Comparison of ENCODE assay signal across 10 cellular contexts in the genomic region with DNA sequence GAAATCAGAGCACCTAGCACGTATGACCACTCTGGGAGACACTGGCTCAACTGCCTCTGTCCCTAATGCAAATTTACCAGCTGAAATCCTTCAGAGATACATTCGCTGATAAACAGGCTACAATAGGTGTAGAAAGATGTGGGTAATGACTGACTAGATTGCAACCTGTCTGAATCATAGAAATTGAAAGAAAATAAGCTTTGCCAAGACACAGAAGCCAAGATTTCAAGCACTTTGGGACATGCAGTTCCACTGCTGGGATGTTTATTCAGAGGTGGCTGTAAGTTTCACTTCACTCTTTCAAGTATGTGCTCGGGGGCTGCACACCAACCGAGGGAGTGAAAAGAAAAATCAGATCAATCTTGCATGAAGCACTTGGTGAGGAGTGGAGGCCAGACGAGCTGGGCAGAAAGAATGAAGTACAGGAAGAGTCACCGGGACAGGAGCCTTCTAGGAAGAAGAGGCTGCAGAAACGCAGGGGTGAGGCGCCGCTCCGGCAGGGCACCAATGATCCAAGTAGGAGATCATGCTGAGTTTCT.
DNase-seq lines count a peak whose midpoint lies in the region; ATAC-seq, FAIRE-seq and TF ChIP-seq lines count a peak whose summit lies in the region.
"Had no signal": no experiment of that assay in that cellular context is flagged by ENCODE, and none has a peak within 500 bp of the region (broad histone marks: within the 10 kb centered on the region; RNA-seq: fewer than 3 reads in every experiment).

No MANE protein-coding gene starts in this region.

- H3K4me3 ChIP-seq in GM12878 (peak overlapping the region; percentile 31; the same call in 1 of the 2 replicates), subcutaneous abdominal adipose tissue (ENCODE audit: low read depth in 1 of 5, low read length in 5 of 5) (peak overlapping the region; percentile 27 to 81 (median 43))

- H3K9ac ChIP-seq in GM12878 (ENCODE audit: control insufficient read depth, insufficient read depth, low read length) (no peak overlapping the region; the same call in 1 of the 2 replicates), subcutaneous abdominal adipose tissue (ENCODE audit: low read length in 5 of 5) (peak overlapping the region in 2 of 5 donors; percentile 6 to 24)

- TF ChIP-seq POLR2A in GM12878 (IDR thresholded peaks at IDR 0.05; ENCODE audit: low read depth, low read length) = no peak

- TF ChIP-seq EP300 in GM12878 (IDR thresholded peaks at IDR 0.05; ENCODE audit: borderline replicate concordance in 1 of 2, control insufficient read depth in 1 of 2, low read depth in 2 of 2, low read length in 2 of 2) = no peak

- peak overlapping the region; percentile 39 for H3K27ac ChIP-seq in GM12878 (ENCODE audit: control insufficient read depth, insufficient read depth)
- no peak overlapping the region for H3K27ac ChIP-seq in subcutaneous abdominal adipose tissue (ENCODE audit: low read depth, low read length)
- H3K27ac ChIP-seq: 22Rv1 had no signal

- CTCF ChIA-PET in GM12878 (lab: Yijun Ruan, JAX) = interaction anchor here (0.8 to 6.2 kb wide), 9 partner anchors 10 to 591 kb away, joined by 3 to 32 read pairs (median 4); no protein-coding TSS in a partner anchor

- WGBS in GM12878 (ENCODE audit: insufficient coverage, insufficient replicate concordance, low lambda C conversion rate, missing lambda C conversion rate) = 8% methylated on average over 7 of the region's 10 CpGs

- in situ Hi-C loops in GM12878 (cut with MboI) = no loop called here

- H3K4me1 ChIP-seq in GM12878 (ENCODE audit: control insufficient read depth, insufficient read depth, low read length) (peaks cover 18% of the 10 kb centered on the region), subcutaneous abdominal adipose tissue (ENCODE audit: control insufficient read depth in 5 of 5, insufficient read depth in 5 of 5, low read length in 5 of 5) (peaks cover 0 to 24% (median 17%) of the 10 kb centered on the region in 5 donors)

- peak; percentile 27 for FAIRE-seq in GM12878 (lab: Jason Lieb, UNC)

- H3K27me3 ChIP-seq in GM12878 (replicated peaks in 1 of 2; ENCODE audit: control insufficient read depth in 2 of 2, insufficient read depth in 2 of 2, low read length in 1 of 2) (no peaks in the 10 kb centered on the region), subcutaneous abdominal adipose tissue (ENCODE audit: control insufficient read depth in 5 of 5, insufficient read depth in 4 of 5, low read length in 5 of 5) (no peaks in the 10 kb centered on the region)

- POLR2A ChIA-PET in GM12878 (lab: Charles Lee) = interaction anchor here (0.6 to 1.6 kb wide), 5 partner anchors 9 to 274 kb away, joined by 3 to 5 read pairs (median 4); no protein-coding TSS in a partner anchor

- no peaks in the 10 kb centered on the region for H4K20me1 ChIP-seq in GM12878 (ENCODE audit: control insufficient read depth, insufficient read depth)

- no peak for TF ChIP-seq CTCF in GM12878 (IDR thresholded peaks at IDR 0.05 in 2 of 3, conservative IDR thresholded peaks at IDR 0.05 in 1 of 3; ENCODE audit: control insufficient read depth in 2 of 3, extremely low read depth in 1 of 3, insufficient read depth in 1 of 3, low read depth in 3 of 3, low read length in 3 of 3)

- ATAC-seq in HG03045 (IDR thresholded peaks at IDR 0.05; ENCODE audit: unreplicated experiment) = peak; percentile 41
- peak; percentile 77 for ATAC-seq in GM12878
- no peak for ATAC-seq in HG02970 (IDR thresholded peaks at IDR 0.05; ENCODE audit: low FRiP score, unreplicated experiment)

- peak overlapping the region; percentile 37 for H2AFZ ChIP-seq in GM12878 (ENCODE audit: control insufficient read depth, low read depth, low read length)

- SMC1A ChIA-PET in GM12878 (lab: Charles Lee; ENCODE audit: uncharacterized antibody, unreplicated experiment) = interaction anchor here (0.6 to 3.1 kb wide), 18 partner anchors 10 to 1206 kb away, joined by 3 to 25 read pairs (median 4); no protein-coding TSS in a partner anchor

- H3K4me2 ChIP-seq in GM12878 (ENCODE audit: control insufficient read depth, insufficient read depth) = peak overlapping the region; percentile 65

- H3K79me2 ChIP-seq in GM12878 (ENCODE audit: control insufficient read depth, insufficient read depth, low read length) = no peaks in the 10 kb centered on the region

- DNase-seq in DMS79 treated with DMSO at 0.1 percent for 48 hours (lab: John Stamatoyannopoulos, UW) = peak; percentile 9
- no peak for DNase-seq in DMS79 (lab: John Stamatoyannopoulos, UW)
- peak; percentile 57 for DNase-seq in GM12878 (ENCODE audit: low read depth, low spot score)
- no peak for DNase-seq in NCI-H1048 (lab: John Stamatoyannopoulos, UW)
- DNase-seq in NCI-H1105 (lab: John Stamatoyannopoulos, UW) = no peak
- DNase-seq: occipital lobe had no signal

- H3K36me3 ChIP-seq in GM12878 (ENCODE audit: control insufficient read depth in 2 of 2, insufficient read depth in 2 of 2, low read length in 1 of 2) = no peaks in the 10 kb centered on the region
- H3K36me3 ChIP-seq in subcutaneous abdominal adipose tissue (ENCODE audit: control insufficient read depth in 5 of 5, insufficient read depth in 5 of 5, low read length in 5 of 5) = no peaks in the 10 kb centered on the region

- BruUV-seq in GM12878 (replicated peaks; lab: Mats Ljungman, UMichigan) = no TSS peak

- H3K9me3 ChIP-seq in GM12878 (replicated peaks; ENCODE audit: control insufficient read depth, insufficient read depth, low read length) (no peaks in the 10 kb centered on the region), subcutaneous abdominal adipose tissue (ENCODE audit: control insufficient read depth in 5 of 5, low read length in 5 of 5) (no peaks in the 10 kb centered on the region)

- RAD21 ChIA-PET in GM12878 (lab: Charles Lee; ENCODE audit: unreplicated experiment) = interaction anchor here (0.8 to 4.3 kb wide), 11 partner anchors 10 to 676 kb away, joined by 3 to 22 read pairs (median 4); no protein-coding TSS in a partner anchor

- TF ChIP-seq RAD21 in GM12878 (IDR thresholded peaks at IDR 0.05; ENCODE audit: insufficient read depth, low read depth, low read length) = no peak

- intact Hi-C loops in GM12878 (cut with micrococcal nuclease; ENCODE audit: unreplicated experiment) = loop anchor here (5.0 kb wide), 1 partner anchor 121 kb away; no protein-coding TSS in a partner anchor

TF ChIP-seq in GM12878, 131 proteins besides CTCF, POLR2A, EP300 and RAD21 (continues in another document):
- TF ChIP-seq SP1 (IDR thresholded peaks at IDR 0.05; ENCODE audit: low read depth, low read length) (no peak), HSF1 (IDR thresholded peaks at IDR 0.05; ENCODE audit: low read depth, low read length) (no peak), MLLT1 (IDR thresholded peaks at IDR 0.05) (no peak), ZNF687 (IDR thresholded peaks at IDR 0.05) (no peak), SUZ12 (IDR thresholded peaks at IDR 0.05; ENCODE audit: unreplicated experiment) (no peak), SUPT20H (IDR thresholded peaks at IDR 0.05; ENCODE audit: borderline replicate concordance, control insufficient read depth, low read depth, low read length) (no peak)

Comparison
In these comparisons a context has a peak if more than half of its experiments do, and no peak if none do; other contexts are left out.
1. DNase-seq: peak in DMS79 treated with DMSO at 0.1 percent for 48 hours (single experiment) and GM12878 (single experiment); none in DMS79 (single experiment), NCI-H1048 (single experiment) and NCI-H1105 (single experiment).